Comparison of ENCODE assay signal across 1 cellular context in the genomic region with DNA sequence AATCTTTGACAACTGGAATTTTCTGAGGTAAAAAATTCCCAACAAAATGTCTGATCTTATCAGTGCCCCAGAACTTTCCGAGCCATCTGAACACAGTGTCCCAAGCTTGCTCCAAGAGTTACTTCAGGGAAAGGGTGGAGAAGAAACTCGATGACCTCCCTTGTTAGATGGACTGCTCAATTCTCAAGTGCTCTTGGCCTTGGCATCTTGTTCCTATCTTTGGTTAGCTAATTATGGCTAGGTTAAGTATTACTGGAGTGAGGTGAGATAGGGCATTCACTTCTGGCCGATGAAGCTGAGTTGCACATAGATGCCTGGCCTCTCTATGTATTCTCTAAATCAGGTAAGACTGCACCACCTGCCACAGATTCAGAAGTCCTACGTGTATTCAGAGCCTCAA.
TF ChIP-seq lines count a peak whose summit lies in the region.

No MANE protein-coding gene starts in this region.

TF ChIP-seq in H1, 55 proteins besides CTCF, POLR2A, EP300 and RAD21 (continued from another document):
- TF ChIP-seq SIRT6 (IDR thresholded peaks at IDR 0.05; ENCODE audit: low read length), result no peak
- no peak for TF ChIP-seq KDM4A (IDR thresholded peaks at IDR 0.05; ENCODE audit: low read depth, low read length, severe bottlenecking)
- TF ChIP-seq, protein P1, sequence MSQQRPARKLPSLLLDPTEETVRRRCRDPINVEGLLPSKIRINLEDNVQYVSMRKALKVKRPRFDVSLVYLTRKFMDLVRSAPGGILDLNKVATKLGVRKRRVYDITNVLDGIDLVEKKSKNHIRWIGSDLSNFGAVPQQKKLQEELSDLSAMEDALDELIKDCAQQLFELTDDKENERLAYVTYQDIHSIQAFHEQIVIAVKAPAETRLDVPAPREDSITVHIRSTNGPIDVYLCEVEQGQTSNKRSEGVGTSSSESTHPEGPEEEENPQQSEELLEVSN (IDR thresholded peaks at IDR 0.05), result no peak
- no peak for TF ChIP-seq KDM5A (IDR thresholded peaks at IDR 0.05; ENCODE audit: low read length)
- TF ChIP-seq TAF1 (IDR thresholded peaks at IDR 0.05; ENCODE audit: low read depth, low read length), result no peak
- TF ChIP-seq SRF (IDR thresholded peaks at IDR 0.05; ENCODE audit: low read depth, low read length), result no peak
- no peak for TF ChIP-seq MAFK (IDR thresholded peaks at IDR 0.05; ENCODE audit: low read depth, low read length)
- no peak for TF ChIP-seq CBX5 (IDR thresholded peaks at IDR 0.05; ENCODE audit: low read depth, low read length)
TF ChIP-seq in H1: peak in this region for 0.
